ENCODE assay signal across 27 cellular contexts in the genomic region with DNA sequence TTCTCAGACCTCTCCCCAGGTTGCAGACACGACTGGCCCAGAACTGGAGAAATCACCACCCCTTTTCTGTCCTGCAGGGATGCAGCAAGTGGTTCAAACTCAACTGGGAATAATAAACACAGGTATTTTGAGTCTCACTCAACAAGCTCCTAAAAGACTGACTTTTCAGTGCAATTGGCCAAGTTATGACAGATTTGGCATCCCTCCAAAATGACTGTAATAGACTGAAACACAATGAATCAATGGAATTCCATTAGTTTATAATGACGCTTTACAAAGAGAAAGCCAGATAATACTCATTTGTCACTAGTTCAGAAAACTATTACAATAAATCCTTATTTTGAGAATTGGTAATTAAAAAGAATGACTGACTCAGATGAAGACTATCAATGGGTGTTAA. TPM values are rescaled to one million over a fixed set of nuclear protein-coding genes. Genes with fewer than 3 reads are reported as not detected.
A peak's percentile ranks its signal among the peaks of the same experiment; 100 is the strongest.
DNase-seq lines count a peak whose midpoint lies in the region; ATAC-seq and TF ChIP-seq lines count a peak whose summit lies in the region.
"Had no signal": no experiment of that assay in that cellular context is flagged by ENCODE, and none has a peak within 500 bp of the region (broad histone marks: within the 10 kb centered on the region; RNA-seq: fewer than 3 reads in every experiment).

No MANE protein-coding gene starts in this region.

- H3K36me3 Mint-ChIP-seq in central memory CD8-positive, alpha-beta T cell (ENCODE audit: insufficient read depth), result no peaks in the 10 kb centered on the region
- peaks cover 51% of the 10 kb centered on the region for H3K36me3 Mint-ChIP-seq in T-cell

- H3K27me3 ChIP-seq in SK-N-SH (ENCODE audit: insufficient read depth), result no peaks in the 10 kb centered on the region
- H3K27me3 ChIP-seq: BLaER1 treated with 17β-estradiol and CSF1 and Interleukin-3, amounts not matched to agents 10 nM and 100 nM; neutrophil; vagina had no signal

- no peak overlapping the region for H3K27ac ChIP-seq in SK-N-SH (ENCODE audit: low read depth in 2 of 2, low read length in 1 of 2)
- H3K27ac ChIP-seq: BLaER1 treated with 17β-estradiol and CSF1 and Interleukin-3, amounts not matched to agents 10 nM and 100 nM; neutrophil; vagina; VCaP had no signal

- DNase-seq in SK-N-SH (no peak), fibroblast of the conjunctiva (ENCODE audit: low read depth) (peak; percentile 34), retinal pigment epithelial cell (ENCODE audit: low read depth) (peak; percentile 67), cortex of kidney (lab: John Stamatoyannopoulos, UW) (no peak), T-cell (no peak)
- DNase-seq in central memory CD8-positive, alpha-beta T cell (ENCODE audit: low spot score in 2 of 2), result no peak
- no peak for DNase-seq in activated CD4-positive, alpha-beta T cell treated with anti-CD3 and anti-CD28 coated beads for 1 hour
- DNase-seq: activated CD4-positive, alpha-beta T cell treated with anti-CD3 and anti-CD28 coated beads, Interleukin-2, amount 10 ng/mL, durations not matched to agents 24 days and 14 days; activated T-cell treated with anti-CD3 and anti-CD28 coated beads, Interleukin-2, amount 50 U/mL, for 48 hours; Caco-2; DMS79; NCI-H1048; NCI-H1694; NCI-H524; NK-92 treated with Interleukin-12 subunit alpha and Interleukin-12 subunit beta, amount 100 ng/mL, for 24 hours; Right ventricle myocardium superior; stimulated activated naive CD8-positive, alpha-beta T cell treated with anti-CD3 and anti-CD28 coated beads, Interleukin-15, Interleukin-2, amounts not matched to agents 100 U/mL and 50 U/mL, for 24 hours; T-helper 9 cell had no signal

- H3K9me2 ChIP-seq in SK-N-SH, result no peaks in the 10 kb centered on the region

- no peak overlapping the region for H2AFZ ChIP-seq in SK-N-SH (ENCODE audit: low read depth)

- H3F3A ChIP-seq in SK-N-SH (replicated peaks; ENCODE audit: insufficient read depth), result no peaks in the 10 kb centered on the region

- TF ChIP-seq CTCF in SK-N-SH (IDR thresholded peaks at IDR 0.05) (no peak), retinal pigment epithelial cell (conservative IDR thresholded peaks at IDR 0.05; ENCODE audit: low read depth, low read length) (no peak)

- no peaks in the 10 kb centered on the region for H3K9me3 ChIP-seq in SK-N-SH
- H3K9me3 ChIP-seq: BLaER1 treated with 17β-estradiol and CSF1 and Interleukin-3, amounts not matched to agents 10 nM and 100 nM; Caco-2; neutrophil; vagina had no signal

- H3K4me1 ChIP-seq in SK-N-SH (ENCODE audit: control insufficient read depth in 1 of 2, insufficient read depth in 2 of 2, low read depth in 1 of 2, low read length in 1 of 2), result peaks cover 0 to 17% of the 10 kb centered on the region in 2 experiments; a peak in 2 of 4 replicates

- H3K4me2 ChIP-seq in SK-N-SH, result no peak overlapping the region

- peaks cover 0 to 24% of the 10 kb centered on the region in 2 experiments for H3K36me3 ChIP-seq in SK-N-SH (replicated peaks in 1 of 2; ENCODE audit: control insufficient read depth in 1 of 2, insufficient read depth in 2 of 2, low read length in 1 of 2)
- H3K36me3 ChIP-seq: neutrophil, vagina had no signal

- H3K9ac ChIP-seq in SK-N-SH, result no peak overlapping the region
- H3K9ac ChIP-seq: BLaER1 treated with 17β-estradiol and CSF1 and Interleukin-3, amounts not matched to agents 10 nM and 100 nM had no signal

- WGBS in SK-N-SH (ENCODE audit: low lambda C conversion rate), result 79% methylated on average over 2 of the region's 2 CpGs

- no peak overlapping the region for H3K4me3 Mint-ChIP-seq in central memory CD8-positive, alpha-beta T cell
- no peak overlapping the region for H3K4me3 Mint-ChIP-seq in T-cell
- H3K4me3 Mint-ChIP-seq: activated CD4-positive, alpha-beta T cell treated with anti-CD3 and anti-CD28 coated beads, Interleukin-2, amount 10 ng/mL, durations not matched to agents 24 days and 14 days; dendritic cell treated with granulocyte-macrophage colony-stimulating factor and Interleukin-4, amounts not matched to agents 40 ng/mL and 50 ng/mL, for 4 days had no signal

- no peaks in the 10 kb centered on the region for H3K27me3 Mint-ChIP-seq in central memory CD8-positive, alpha-beta T cell
- H3K27me3 Mint-ChIP-seq in T-cell, result no peaks in the 10 kb centered on the region
- H3K27me3 Mint-ChIP-seq: activated CD4-positive, alpha-beta T cell treated with anti-CD3 and anti-CD28 coated beads, Interleukin-2, amount 10 ng/mL, durations not matched to agents 24 days and 14 days; dendritic cell treated with granulocyte-macrophage colony-stimulating factor and Interleukin-4, amounts not matched to agents 40 ng/mL and 50 ng/mL, for 4 days had no signal

- H3K4me3 ChIP-seq in SK-N-SH (ENCODE audit: low read depth in 2 of 2, low read length in 1 of 2), result no peak overlapping the region
- H3K4me3 ChIP-seq in retinal pigment epithelial cell (ENCODE audit: low read length), result no peak overlapping the region
- H3K4me3 ChIP-seq: BLaER1 treated with 17β-estradiol and CSF1 and Interleukin-3, amounts not matched to agents 10 nM and 100 nM; vagina had no signal

- ATAC-seq in central memory CD8-positive, alpha-beta T cell (replicated peaks; ENCODE audit: extremely low read depth, poor library complexity, severe bottlenecking), result no peak
- ATAC-seq in GM18868 (IDR thresholded peaks at IDR 0.05; ENCODE audit: unreplicated experiment) (no peak), T-cell (replicated peaks in 1 of 4) (no peak)
- ATAC-seq: left lobe of liver; stimulated activated naive CD8-positive, alpha-beta T cell treated with anti-CD3 and anti-CD28 coated beads, Interleukin-15, Interleukin-2, amounts not matched to agents 100 U/mL and 50 U/mL, for 24 hours had no signal

- H3K9me3 Mint-ChIP-seq in central memory CD8-positive, alpha-beta T cell, result no peaks in the 10 kb centered on the region
- H3K9me3 Mint-ChIP-seq in T-cell, result no peaks in the 10 kb centered on the region
- H3K9me3 Mint-ChIP-seq: activated CD4-positive, alpha-beta T cell treated with anti-CD3 and anti-CD28 coated beads, Interleukin-2, amount 10 ng/mL, durations not matched to agents 24 days and 14 days; dendritic cell treated with granulocyte-macrophage colony-stimulating factor and Interleukin-4, amounts not matched to agents 40 ng/mL and 50 ng/mL, for 4 days had no signal

- peak overlapping the region; percentile 33 for H3K27ac Mint-ChIP-seq in central memory CD8-positive, alpha-beta T cell (ENCODE audit: low read depth)
- H3K27ac Mint-ChIP-seq in T-cell, result no peak overlapping the region
- H3K27ac Mint-ChIP-seq: activated CD4-positive, alpha-beta T cell treated with anti-CD3 and anti-CD28 coated beads, Interleukin-2, amount 10 ng/mL, durations not matched to agents 24 days and 14 days; dendritic cell treated with granulocyte-macrophage colony-stimulating factor and Interleukin-4, amounts not matched to agents 40 ng/mL and 50 ng/mL, for 4 days; progenitor cell of endocrine pancreas had no signal

- no peaks in the 10 kb centered on the region for H4K20me1 ChIP-seq in SK-N-SH (ENCODE audit: insufficient read depth)
- H4K20me1 ChIP-seq: BLaER1 treated with 17β-estradiol and CSF1 and Interleukin-3, amounts not matched to agents 10 nM and 100 nM had no signal

- POLR2A ChIA-PET in SK-N-SH (lab: Yijun Ruan, JAX) (no interaction called here), T-cell (lab: Charles Lee) (no interaction called here)

- TF ChIP-seq RAD21 in SK-N-SH (IDR thresholded peaks at IDR 0.05; ENCODE audit: low read length), result no peak

- CTCF ChIA-PET in SK-N-SH (lab: Yijun Ruan, JAX) (interaction anchor here (1.0 to 2.3 kb wide), 4 partner anchors 7 to 384 kb away, joined by 3 to 10 read pairs (median 4); no protein-coding TSS in a partner anchor), T-cell (lab: Charles Lee) (no interaction called here)

- H3K4me1 Mint-ChIP-seq in central memory CD8-positive, alpha-beta T cell, result no peaks in the 10 kb centered on the region
- peaks cover 3 to 13% (median 9%) of the 10 kb centered on the region in 3 donors for H3K4me1 Mint-ChIP-seq in T-cell

- H3K79me2 ChIP-seq in SK-N-SH (ENCODE audit: insufficient read depth), result no peaks in the 10 kb centered on the region

- no peak for TF ChIP-seq EP300 in SK-N-SH (IDR thresholded peaks at IDR 0.05; ENCODE audit: borderline replicate concordance in 1 of 2, low read depth in 1 of 2, low read length in 1 of 2)

TF ChIP-seq in SK-N-SH, 30 proteins besides CTCF, POLR2A, EP300 and RAD21:
- TF ChIP-seq NFIC (IDR thresholded peaks at IDR 0.05; ENCODE audit: borderline replicate concordance) (peak; percentile 39; the same call in 1 of the 2 replicates), PBX3 (IDR thresholded peaks at IDR 0.05) (0 out of 2 replicates have a peak, but pooled peaks have one; percentile 8), ELF1 (IDR thresholded peaks at IDR 0.05) (no peak)

RNA-seq across cellular contexts. Expression of gene MIPEP, which starts 38.1 kb away (rescaled TPM):
- polyA plus RNA-seq in SK-N-SH (2012; rRNA removed), result 10.4 and 12.7 TPM in 2 replicates
- 13.0 and 16.1 TPM in 2 replicates for polyA plus RNA-seq in SK-N-SH (2012; cell fraction: cytosol; rRNA removed)
- 11.3 and 15.6 TPM in 2 replicates for polyA plus RNA-seq in SK-N-SH (2012; cell fraction: nucleus; rRNA removed)
- total RNA-seq in T-cell, result 10 to 100 TPM in 4 of 5 donors, 1 to 10 TPM in 1; 6.3 to 13.8 (median 12.3) TPM

RNA-seq across cellular contexts. Expression of gene C1QTNF9B, which starts 46.2 kb away (rescaled TPM):
- polyA plus RNA-seq in SK-N-SH (2012; rRNA removed), result not detected in 2 replicates
- not detected in 2 replicates for polyA plus RNA-seq in SK-N-SH (2012; cell fraction: cytosol; rRNA removed)
- 0.10 and 0.20 TPM in 2 replicates for polyA plus RNA-seq in SK-N-SH (2012; cell fraction: nucleus; rRNA removed)
- total RNA-seq in T-cell, result not detected
- total RNA-seq: activated CD4-positive, alpha-beta T cell treated with anti-CD3 and anti-CD28 coated beads, Interleukin-2, amount 10 ng/mL, durations not matched to agents 24 days and 14 days; Caco-2; left lobe of liver; mesenteric fat pad; progenitor cell of endocrine pancreas; vagina had no signal

Comparison
In these comparisons a context has a peak if more than half of its experiments do, and no peak if none do; other contexts are left out.
1. DNase-seq: peak in fibroblast of the conjunctiva (single experiment) and retinal pigment epithelial cell (single experiment); none in SK-N-SH (single experiment), central memory CD8-positive, alpha-beta T cell (0 of 2), cortex of kidney (single experiment), T-cell (0 of 34) and activated CD4-positive, alpha-beta T cell treated with anti-CD3 and anti-CD28 coated beads for 1 hour (single experiment).